In the genomic region with DNA sequence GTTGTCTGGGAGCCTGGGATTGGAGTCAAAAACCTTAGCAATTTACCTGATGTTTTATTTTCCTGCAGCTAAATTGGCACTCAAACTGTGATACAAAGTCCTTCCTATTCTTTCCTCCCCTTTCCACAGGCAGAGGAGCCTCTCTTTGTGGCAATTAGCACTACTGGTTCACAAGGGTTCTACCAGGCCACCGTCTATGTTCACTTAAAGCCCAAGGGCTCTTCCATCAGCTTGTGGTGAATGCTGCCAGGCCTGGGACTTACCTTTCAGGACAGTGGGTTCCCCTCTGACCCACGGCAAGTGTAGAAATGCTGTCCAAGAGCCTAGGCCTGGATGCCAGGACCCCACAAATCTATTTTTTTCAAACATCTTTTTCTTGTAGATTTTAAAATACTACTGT, we compare ENCODE assay signal across 12 cellular contexts.
DNase-seq lines count a peak whose midpoint lies in the region; ATAC-seq lines count a peak whose summit lies in the region.
"Had no signal": no experiment of that assay in that cellular context is flagged by ENCODE, and none has a peak within 500 bp of the region (broad histone marks: within the 10 kb centered on the region; RNA-seq: fewer than 3 reads in every experiment).

No MANE protein-coding gene starts in this region.

- peaks cover 45% of the 10 kb centered on the region for H3K36me3 Mint-ChIP-seq in activated CD4-positive, alpha-beta T cell treated with anti-CD3 and anti-CD28 coated beads, Interleukin-2, amount 10 ng/mL, durations not matched to agents 7 days and 5 days (ENCODE audit: low read depth)

- H3K27ac Mint-ChIP-seq in activated CD4-positive, alpha-beta T cell treated with anti-CD3 and anti-CD28 coated beads, Interleukin-2, amount 10 ng/mL, durations not matched to agents 7 days and 5 days, result peak overlapping the region; percentile 50

- POLR2A ChIA-PET in activated CD4-positive, alpha-beta T cell treated with anti-CD3 and anti-CD28 coated beads, Interleukin-2, amount 10 ng/mL, durations not matched to agents 7 days and 5 days (lab: Charles Lee), result no interaction called here

- no peak for DNase-seq in activated CD4-positive, alpha-beta T cell treated with anti-CD3 and anti-CD28 coated beads, Interleukin-2, amount 10 ng/mL, durations not matched to agents 7 days and 5 days
- no peak for DNase-seq in activated CD4-positive, alpha-beta T cell treated with anti-CD3 and anti-CD28 coated beads, Interleukin-2, amount 50 U/mL, for 48 hours
- DNase-seq in epithelial cell of prostate (ENCODE audit: low read depth, low spot score) (no peak), left colon (no peak), NCI-H2107 treated with DMSO at 0.1 percent for 48 hours (lab: John Stamatoyannopoulos, UW; ENCODE audit: unreplicated experiment) (no peak)
- DNase-seq: activated CD4-positive, alpha-beta T cell treated with anti-CD3 and anti-CD28 coated beads for 4 hours; effector memory CD4-positive, alpha-beta T cell; NCI-H1048; transverse colon had no signal

- H3K27me3 Mint-ChIP-seq in activated CD4-positive, alpha-beta T cell treated with anti-CD3 and anti-CD28 coated beads, Interleukin-2, amount 10 ng/mL, durations not matched to agents 7 days and 5 days, result no peaks in the 10 kb centered on the region

- CTCF ChIA-PET in activated CD4-positive, alpha-beta T cell treated with anti-CD3 and anti-CD28 coated beads, Interleukin-2, amount 10 ng/mL, durations not matched to agents 7 days and 5 days (lab: Charles Lee), result no interaction called here

- H3K9me3 Mint-ChIP-seq in activated CD4-positive, alpha-beta T cell treated with anti-CD3 and anti-CD28 coated beads, Interleukin-2, amount 10 ng/mL, durations not matched to agents 7 days and 5 days, result peaks cover 63% of the 10 kb centered on the region

- peaks cover 26% of the 10 kb centered on the region for H3K4me1 Mint-ChIP-seq in activated CD4-positive, alpha-beta T cell treated with anti-CD3 and anti-CD28 coated beads, Interleukin-2, amount 10 ng/mL, durations not matched to agents 7 days and 5 days

- peak overlapping the region; percentile 14 for H3K27ac ChIP-seq in epithelial cell of prostate
- H3K27ac ChIP-seq: transverse colon had no signal

- intact Hi-C loops in left colon (cut with DNase I, micrococcal nuclease), result no loop called here

- H3K4me3 Mint-ChIP-seq in activated CD4-positive, alpha-beta T cell treated with anti-CD3 and anti-CD28 coated beads, Interleukin-2, amount 10 ng/mL, durations not matched to agents 7 days and 5 days, result no peak overlapping the region

- ATAC-seq in GM21423 (IDR thresholded peaks at IDR 0.05; ENCODE audit: unreplicated experiment) (peak; percentile 14), HG03108 (IDR thresholded peaks at IDR 0.05; ENCODE audit: unreplicated experiment) (peak; percentile 11), left colon (no peak), GM18520 (IDR thresholded peaks at IDR 0.05; ENCODE audit: unreplicated experiment) (no peak)

Comparison
In these comparisons a context has a peak if more than half of its experiments do, and no peak if none do; other contexts are left out.
1. ATAC-seq: peak in GM21423 (single experiment) and HG03108 (single experiment); none in left colon (single experiment) and GM18520 (single experiment).